Comparison of ENCODE assay signal across 16 cellular contexts in the genomic region with DNA sequence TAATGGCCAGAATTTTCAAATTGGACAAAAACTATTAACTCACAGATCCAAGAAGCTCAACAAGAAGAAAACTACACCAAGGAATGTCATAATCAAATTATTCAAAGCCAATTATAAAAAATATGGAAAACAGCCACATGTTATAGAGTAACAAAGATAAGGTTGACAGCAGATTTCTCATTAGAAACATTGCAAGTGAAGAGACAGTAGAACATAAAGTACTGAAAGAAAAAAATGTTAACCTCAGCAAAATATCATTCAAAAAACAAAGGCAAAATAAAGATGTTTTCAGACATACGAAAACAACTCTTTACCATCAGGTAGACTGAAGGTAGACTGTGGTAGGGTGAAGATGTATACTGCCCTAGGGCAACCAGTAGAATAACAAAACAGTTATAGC.
DNase-seq lines count a peak whose midpoint lies in the region; ATAC-seq and TF ChIP-seq lines count a peak whose summit lies in the region.
"Had no signal": no experiment of that assay in that cellular context is flagged by ENCODE, and none has a peak within 500 bp of the region (broad histone marks: within the 10 kb centered on the region; RNA-seq: fewer than 3 reads in every experiment).

No MANE protein-coding gene starts in this region.

- H3K27ac Mint-ChIP-seq in activated naive CD4-positive, alpha-beta T cell treated with anti-CD3 and anti-CD28 coated beads for 36 hours = peak overlapping the region; percentile 54
- H3K27ac Mint-ChIP-seq in activated naive CD4-positive, alpha-beta T cell treated with anti-CD3 and anti-CD28 coated beads, Interleukin-2, amount 50 U/mL, for 72 hours = no peak overlapping the region
- H3K27ac Mint-ChIP-seq in activated B cell treated with CpG ODN at 0.5 μM for 24 hours = peak overlapping the region; percentile 19

- no peaks in the 10 kb centered on the region for H3K9me1 ChIP-seq in IMR-90 (ENCODE audit: insufficient read depth, low read length)

- no peak overlapping the region for H3K4me3 ChIP-seq in IMR-90 (ENCODE audit: insufficient read depth, low read depth, low read length)
- H3K4me3 ChIP-seq in breast epithelium = no peak overlapping the region
- H3K4me3 ChIP-seq: MG63, SJSA1 had no signal

- H4K91ac ChIP-seq in IMR-90 (ENCODE audit: insufficient read depth, low read depth, low read length) = no peak overlapping the region

- H2BK120ac ChIP-seq in IMR-90 (ENCODE audit: low read depth, low read length) = no peak overlapping the region

- H3K27ac ChIP-seq in IMR-90 (ENCODE audit: insufficient read depth, low read length) (no peak overlapping the region), breast epithelium (no peak overlapping the region)
- H3K27ac ChIP-seq: SJSA1 had no signal

- no peak overlapping the region for H3K4me3 Mint-ChIP-seq in activated naive CD4-positive, alpha-beta T cell treated with anti-CD3 and anti-CD28 coated beads for 36 hours
- H3K4me3 Mint-ChIP-seq in activated B cell treated with CpG ODN at 0.5 μM for 24 hours = peak overlapping the region; percentile 5
- H3K4me3 Mint-ChIP-seq: CD4-positive, CD25-positive, alpha-beta regulatory T cell had no signal

- DNase-seq in activated naive CD4-positive, alpha-beta T cell treated with anti-CD3 and anti-CD28 coated beads for 36 hours = no peak
- DNase-seq in activated naive CD4-positive, alpha-beta T cell treated with anti-CD3 and anti-CD28 coated beads, Interleukin-2, amount 50 U/mL, for 72 hours (ENCODE audit: low spot score in 2 of 2) = no peak
- DNase-seq in IMR-90 (no peak), activated B cell treated with CpG ODN at 0.5 μM for 24 hours (no peak), renal cortical epithelial cell (ENCODE audit: low read depth) (peak; percentile 29), breast epithelium (ENCODE audit: low spot score in 2 of 2) (no peak), putamen (ENCODE audit: low spot score) (no peak)
- DNase-seq: CD4-positive, CD25-positive, alpha-beta regulatory T cell; MG63; NCI-H1417 treated with DMSO at 0.1 percent for 48 hours; NCI-H2029; NCI-H526 treated with DMSO at 0.1 percent for 48 hours; NK-92 treated with Interleukin-12 subunit alpha and Interleukin-12 subunit beta, amount 100 ng/mL, for 24 hours; PC-3 had no signal

- H3K4me1 ChIP-seq in IMR-90 (ENCODE audit: control insufficient read depth, insufficient read depth, low read length) = no peaks in the 10 kb centered on the region
- H3K4me1 ChIP-seq in breast epithelium = no peaks in the 10 kb centered on the region
- H3K4me1 ChIP-seq: SJSA1 had no signal

- TF ChIP-seq CTCF in IMR-90 (conservative IDR thresholded peaks at IDR 0.05; ENCODE audit: low read depth, low read length) (no peak), activated B cell treated with CpG ODN at 0.5 μM for 24 hours (IDR thresholded peaks at IDR 0.05) (no peak), breast epithelium (IDR thresholded peaks at IDR 0.05) (no peak)

- in situ Hi-C loops in IMR-90 (cut with MboI; ENCODE audit: low sequenced_read_pairs) = loop anchor here (25.0 kb wide), 1 partner anchor 814 kb away; a partner anchor contains a TSS

- H4K20me1 ChIP-seq in IMR-90 (ENCODE audit: insufficient read depth, low read length) = peaks cover 7% of the 10 kb centered on the region; the same call in 1 of the 2 replicates

- TF ChIP-seq RAD21 in IMR-90 (IDR thresholded peaks at IDR 0.05; ENCODE audit: low read length) = no peak

- H3K36me3 ChIP-seq in IMR-90 (ENCODE audit: control insufficient read depth, insufficient read depth, low read length) (peaks cover 5% of the 10 kb centered on the region; the same call in 1 of the 2 replicates), breast epithelium (no peaks in the 10 kb centered on the region)

- H3K79me1 ChIP-seq in IMR-90 (ENCODE audit: low read depth in 1 of 2, low read length in 2 of 2) = peaks cover 21 to 45% of the 10 kb centered on the region in 2 experiments

- H3K4ac ChIP-seq in IMR-90 (ENCODE audit: low read depth, low read length) = no peak overlapping the region

- H3K23ac ChIP-seq in IMR-90 (ENCODE audit: low read depth, low read length) = no peak overlapping the region

- no peak overlapping the region for H2BK5ac ChIP-seq in IMR-90 (ENCODE audit: low read depth, low read length, poor library complexity, severe bottlenecking)

- H2AK9ac ChIP-seq in IMR-90 (replicated peaks; ENCODE audit: low read depth, low read length, poor library complexity) = no peak overlapping the region

- H2AK5ac ChIP-seq in IMR-90 (ENCODE audit: low read depth, low read length) = no peak overlapping the region

- H2BK15ac ChIP-seq in IMR-90 (ENCODE audit: low read depth, low read length) = no peak overlapping the region

- no peaks in the 10 kb centered on the region for H3K27me3 Mint-ChIP-seq in activated naive CD4-positive, alpha-beta T cell treated with anti-CD3 and anti-CD28 coated beads for 36 hours (ENCODE audit: low read depth)
- no peaks in the 10 kb centered on the region for H3K27me3 Mint-ChIP-seq in activated B cell treated with CpG ODN at 0.5 μM for 24 hours
- H3K27me3 Mint-ChIP-seq: CD4-positive, CD25-positive, alpha-beta regulatory T cell had no signal

- H2BK20ac ChIP-seq in IMR-90 (ENCODE audit: low read depth, low read length) = no peak overlapping the region

- intact Hi-C loops in activated naive CD4-positive, alpha-beta T cell treated with anti-CD3 and anti-CD28 coated beads for 36 hours (cut with micrococcal nuclease) = no loop called here
- intact Hi-C loops in IMR-90 (cut with micrococcal nuclease) (no loop called here), activated B cell treated with CpG ODN at 0.5 μM for 24 hours (cut with micrococcal nuclease) (no loop called here), breast epithelium (cut with DNase I; ENCODE audit: low total_unique reads) (no loop called here)

- H3K9me3 ChIP-seq in IMR-90 (ENCODE audit: control insufficient read depth, insufficient read depth, low read length) = peaks cover 4% of the 10 kb centered on the region; the same call in 1 of the 2 replicates
- peaks cover 0 to 5% of the 10 kb centered on the region in 2 donors for H3K9me3 ChIP-seq in breast epithelium

- H3K36me3 Mint-ChIP-seq in activated naive CD4-positive, alpha-beta T cell treated with anti-CD3 and anti-CD28 coated beads for 36 hours (ENCODE audit: low read depth) = peaks cover 26% of the 10 kb centered on the region
- peaks cover 13 to 27% of the 10 kb centered on the region in 2 donors for H3K36me3 Mint-ChIP-seq in activated naive CD4-positive, alpha-beta T cell treated with anti-CD3 and anti-CD28 coated beads, Interleukin-2, amount 50 U/mL, for 72 hours
- H3K36me3 Mint-ChIP-seq in activated B cell treated with CpG ODN at 0.5 μM for 24 hours (ENCODE audit: low read depth) = peaks cover 49% of the 10 kb centered on the region

- H3K56ac ChIP-seq in IMR-90 (ENCODE audit: extremely low read depth, insufficient read depth, low read length) = no peak overlapping the region

- ATAC-seq in activated naive CD4-positive, alpha-beta T cell treated with anti-CD3 and anti-CD28 coated beads, Interleukin-2, amount 50 U/mL, for 72 hours = no peak
- ATAC-seq in IMR-90 (ENCODE audit: low read depth) = no peak
- ATAC-seq in activated B cell treated with CpG ODN at 0.5 μM for 24 hours (ENCODE audit: low read depth) = no peak
- no peak for ATAC-seq in HG02610 (IDR thresholded peaks at IDR 0.05; ENCODE audit: unreplicated experiment)
- ATAC-seq: PC-3 had no signal

- no peak overlapping the region for H3K14ac ChIP-seq in IMR-90 (replicated peaks; ENCODE audit: low read depth, low read length)

- no peak for TF ChIP-seq POLR2A in IMR-90 (IDR thresholded peaks at IDR 0.05; ENCODE audit: low read depth, low read length)
- TF ChIP-seq POLR2A in breast epithelium (IDR thresholded peaks at IDR 0.05) = no peak

- POLR2A ChIA-PET in IMR-90 (lab: Charles Lee; ENCODE audit: unreplicated experiment) = no interaction called here
- POLR2A ChIA-PET in activated B cell treated with CpG ODN at 0.5 μM for 24 hours (lab: Charles Lee) = interaction anchor here (1.3 to 4.5 kb wide), 5 partner anchors 9 to 102 kb away, joined by 3 to 32 read pairs (median 4); a partner anchor contains a TSS

- no peak overlapping the region for H2AFZ ChIP-seq in IMR-90 (replicated peaks; ENCODE audit: low read length, poor library complexity)

- H3K9me3 Mint-ChIP-seq in activated naive CD4-positive, alpha-beta T cell treated with anti-CD3 and anti-CD28 coated beads for 36 hours = peaks cover 14% of the 10 kb centered on the region
- peaks cover 12% of the 10 kb centered on the region in 2 donors for H3K9me3 Mint-ChIP-seq in activated naive CD4-positive, alpha-beta T cell treated with anti-CD3 and anti-CD28 coated beads, Interleukin-2, amount 50 U/mL, for 72 hours
- H3K9me3 Mint-ChIP-seq in activated B cell treated with CpG ODN at 0.5 μM for 24 hours = peaks cover 14% of the 10 kb centered on the region

- BruUV-seq in IMR-90 (replicated peaks; lab: Mats Ljungman, UMichigan) = no TSS peak

- H3K18ac ChIP-seq in IMR-90 (ENCODE audit: low read depth, low read length) = no peak overlapping the region

- H3K27me3 ChIP-seq in IMR-90 (ENCODE audit: control insufficient read depth, insufficient read depth, low read length) (no peaks in the 10 kb centered on the region), breast epithelium (no peaks in the 10 kb centered on the region)
- H3K27me3 ChIP-seq: MG63, SJSA1 had no signal

- CTCF ChIA-PET in activated naive CD4-positive, alpha-beta T cell treated with anti-CD3 and anti-CD28 coated beads for 36 hours (lab: Charles Lee) = interaction anchor here (3.6 kb wide), 1 partner anchor 14 kb away, joined by 22 read pairs; no protein-coding TSS in a partner anchor
- CTCF ChIA-PET in IMR-90 (lab: Yijun Ruan, JAX) (no interaction called here), activated B cell treated with CpG ODN at 0.5 μM for 24 hours (lab: Charles Lee) (interaction anchor here (1.1 to 2.2 kb wide), 3 partner anchors 11 to 14 kb away, joined by 3 to 12 read pairs (median 8); no protein-coding TSS in a partner anchor)

- no CpG with 5 or more reads among the region's 1 CpG for WGBS in IMR-90 (ENCODE audit: extremely low coverage in 2 of 2, insufficient read length in 1 of 2), 2 experiments

- no peak overlapping the region for H3K4me2 ChIP-seq in IMR-90 (ENCODE audit: low read depth, low read length)

- H4K5ac ChIP-seq in IMR-90 (ENCODE audit: low read depth, low read length) = no peak overlapping the region

- H3K4me1 Mint-ChIP-seq in activated naive CD4-positive, alpha-beta T cell treated with anti-CD3 and anti-CD28 coated beads for 36 hours (ENCODE audit: low read depth) = peaks cover 50% of the 10 kb centered on the region
- H3K4me1 Mint-ChIP-seq in activated B cell treated with CpG ODN at 0.5 μM for 24 hours = peaks cover 57% of the 10 kb centered on the region

- no peak overlapping the region for H4K8ac ChIP-seq in IMR-90 (ENCODE audit: low read depth in 2 of 2, low read length in 2 of 2)

- H3K9ac ChIP-seq in IMR-90 (ENCODE audit: low read depth, low read length) = no peak overlapping the region

- dilution Hi-C loops in IMR-90 (cut with HindIII; ENCODE audit: low sequenced_read_pairs, unreplicated experiment) = no loop called here

TF ChIP-seq in IMR-90, 13 proteins besides CTCF, POLR2A, EP300 and RAD21:
- TF ChIP-seq MAFK (IDR thresholded peaks at IDR 0.05; ENCODE audit: low read depth, low read length) (peak; percentile 94), RCOR1 (IDR thresholded peaks at IDR 0.05; ENCODE audit: insufficient replicate concordance, low read length) (no peak)

Comparison
In these comparisons a context has a peak if more than half of its experiments do, and no peak if none do; other contexts are left out.
1. H3K27ac Mint-ChIP-seq: peak in activated naive CD4-positive, alpha-beta T cell treated with anti-CD3 and anti-CD28 coated beads for 36 hours (single experiment) and activated B cell treated with CpG ODN at 0.5 μM for 24 hours (single experiment); none in activated naive CD4-positive, alpha-beta T cell treated with anti-CD3 and anti-CD28 coated beads, Interleukin-2, amount 50 U/mL, for 72 hours (0 of 2).